15 cellular contexts compared by ENCODE assay signal in genomic region chr3:141444586-141445285, GRCh38.
"Had no signal": no experiment of that assay in that cellular context is flagged by ENCODE, and none has a peak within 500 bp of the region (broad histone marks: within the 10 kb centered on the region; RNA-seq: fewer than 3 reads in every experiment).

No MANE protein-coding gene starts in this region.

- FAIRE-seq: endometrium had no signal

- H3K27ac ChIP-seq: foreskin keratinocyte, lower lobe of right lung, transverse colon, WERI-Rb-1 had no signal

- H3K27me3 ChIP-seq: dorsolateral prefrontal cortex, foreskin keratinocyte, sigmoid colon, transverse colon had no signal

- DNase-seq: activated CD4-positive, alpha-beta T cell treated with anti-CD3 and anti-CD28 coated beads, Interleukin-2, amount 50 U/mL, for 48 hours; activated gamma-delta T cell treated with Interleukin-2 at 50 U/mL for 16 hours; activated T-cell treated with anti-CD3 and anti-CD28 coated beads, Interleukin-2, amount 50 U/mL, for 24 hours; dorsolateral prefrontal cortex; foreskin keratinocyte; lower lobe of right lung; midbrain; sigmoid colon; stimulated activated CD4-positive, alpha-beta T cell treated with anti-CD3 and anti-CD28 coated beads, Interleukin-12 subunit alpha, Interleukin-12 subunit beta, amount 100 ng/mL, for 4 hours; stimulated activated CD4-positive, alpha-beta T cell treated with anti-CD3 and anti-CD28 coated beads, Interleukin-2, amount 100 ng/mL, for 24 hours; T-helper 17 cell; transverse colon; WERI-Rb-1 had no signal

- ATAC-seq: esophagus mucosa, foreskin keratinocyte, lower lobe of right lung, T-helper 17 cell had no signal

- H3K4me3 ChIP-seq: dorsolateral prefrontal cortex, lower lobe of right lung, sigmoid colon, transverse colon had no signal

- H3K9me3 ChIP-seq: lower lobe of right lung, sigmoid colon, transverse colon had no signal

- H3K4me1 ChIP-seq: foreskin keratinocyte had no signal
